ENCODE assay signal across 20 cellular contexts in the genomic region with DNA sequence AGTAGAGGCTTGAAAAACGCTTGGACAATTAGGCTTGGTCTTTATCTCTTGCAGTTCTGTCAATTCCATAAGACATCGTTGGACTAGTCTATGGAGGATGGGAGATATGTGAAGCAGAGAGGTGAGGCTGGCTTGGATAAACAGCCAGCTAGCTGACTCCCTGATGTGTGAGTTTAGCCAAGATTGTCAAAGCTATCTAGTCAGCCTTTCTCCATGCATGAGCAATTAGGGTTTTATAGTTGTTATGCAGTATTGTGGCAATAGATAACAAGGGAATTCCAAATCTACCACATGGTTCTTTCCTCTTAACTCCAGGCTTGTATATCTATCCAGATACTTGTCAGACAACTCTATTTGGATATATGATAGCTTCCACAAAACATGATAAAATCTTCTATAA.
DNase-seq lines count a peak whose midpoint lies in the region; ATAC-seq and TF ChIP-seq lines count a peak whose summit lies in the region.
"Had no signal": no experiment of that assay in that cellular context is flagged by ENCODE, and none has a peak within 500 bp of the region (broad histone marks: within the 10 kb centered on the region; RNA-seq: fewer than 3 reads in every experiment).

No MANE protein-coding gene starts in this region.

- H3K4me1 ChIP-seq in esophagus muscularis mucosa (no peaks in the 10 kb centered on the region), upper lobe of right lung (no peaks in the 10 kb centered on the region)
- H3K4me1 ChIP-seq: BLaER1, Caco-2 had no signal

- H3K9me3 ChIP-seq in esophagus muscularis mucosa (no peaks in the 10 kb centered on the region), upper lobe of right lung (no peaks in the 10 kb centered on the region)
- H3K9me3 ChIP-seq: Caco-2 had no signal

- in situ Hi-C loops in Caki2 (cut with HindIII; ENCODE audit: low pct_unique_long_range_greater_than_20kb, low sequenced_read_pairs), result no loop called here

- intact Hi-C loops in esophagus muscularis mucosa (cut with DNase I) (no loop called here), upper lobe of right lung (cut with DNase I) (no loop called here)

- TF ChIP-seq CTCF in esophagus muscularis mucosa (IDR thresholded peaks at IDR 0.05), result no peak
- no peak for TF ChIP-seq CTCF in upper lobe of right lung (IDR thresholded peaks at IDR 0.05)

- ATAC-seq in upper lobe of right lung, result no peak
- ATAC-seq in SK-N-SH treated with all-trans-retinoic acid at 6 μM for 48 hours, result no peak
- ATAC-seq: CD8-positive, alpha-beta T cell; GM12878 had no signal

- no peak for TF ChIP-seq POLR2A in esophagus muscularis mucosa (IDR thresholded peaks at IDR 0.05; ENCODE audit: low read depth)

- H3K36me3 ChIP-seq in esophagus muscularis mucosa (no peaks in the 10 kb centered on the region), upper lobe of right lung (no peaks in the 10 kb centered on the region)
- H3K36me3 ChIP-seq: BLaER1 had no signal

- WGBS in esophagus muscularis mucosa, result 67% methylated on average over 2 of the region's 2 CpGs

- TF ChIP-seq EP300 in esophagus muscularis mucosa (IDR thresholded peaks at IDR 0.05), result no peak

- no peak overlapping the region for H3K4me3 ChIP-seq in esophagus muscularis mucosa
- H3K4me3 ChIP-seq in upper lobe of right lung, result no peak overlapping the region
- H3K4me3 ChIP-seq: BLaER1, GM12878, GM23248 had no signal

- DNase-seq in Caki2 (ENCODE audit: low read depth) (peak; percentile 13), esophagus muscularis mucosa (ENCODE audit: extremely low spot score) (peak; percentile 26), kidney tubule cell (ENCODE audit: low spot score) (peak; percentile 35), T-helper 9 cell (no peak), upper lobe of right lung (no peak)
- DNase-seq: Caco-2; CD4-positive, CD25-positive, alpha-beta regulatory T cell; CD8-positive, alpha-beta T cell; DMS 273 treated with DMSO at 0.1 percent for 48 hours; DMS79; EL; GDM1; GM23248; H7; HCEC 1CT had no signal

- no peaks in the 10 kb centered on the region for H3K27me3 ChIP-seq in esophagus muscularis mucosa
- H3K27me3 ChIP-seq in upper lobe of right lung, result no peaks in the 10 kb centered on the region
- H3K27me3 ChIP-seq: BLaER1 had no signal

- no peak overlapping the region for H3K27ac ChIP-seq in esophagus muscularis mucosa (replicated peaks in 1 of 4)
- no peak overlapping the region for H3K27ac ChIP-seq in upper lobe of right lung
- H3K27ac ChIP-seq: 22Rv1, BLaER1, C4-2B, GM23248 had no signal

TF ChIP-seq in SK-N-SH treated with all-trans-retinoic acid at 6 μM for 48 hours, 23 proteins besides CTCF, POLR2A, EP300 and RAD21:
- TF ChIP-seq RARB (CRISPR knock-in tag; IDR thresholded peaks at IDR 0.05) (no peak), ZFP30 (CRISPR knock-in tag; IDR thresholded peaks at IDR 0.05) (no peak), TCF4 (CRISPR knock-in tag; IDR thresholded peaks at IDR 0.05; ENCODE audit: borderline replicate concordance) (no peak), OSR1 (CRISPR knock-in tag; IDR thresholded peaks at IDR 0.05) (no peak), GLIS3 (CRISPR knock-in tag; IDR thresholded peaks at IDR 0.05) (no peak), ESRRG (CRISPR knock-in tag; IDR thresholded peaks at IDR 0.05) (no peak), PPARA (CRISPR knock-in tag; IDR thresholded peaks at IDR 0.05; ENCODE audit: borderline replicate concordance) (no peak), ISL1 (CRISPR knock-in tag; IDR thresholded peaks at IDR 0.05) (no peak), TOX (CRISPR knock-in tag; IDR thresholded peaks at IDR 0.05; ENCODE audit: borderline replicate concordance) (no peak), ZNF8 (CRISPR knock-in tag; IDR thresholded peaks at IDR 0.05) (no peak), ZFP3 (CRISPR knock-in tag; IDR thresholded peaks at IDR 0.05) (no peak), CSDC2 (CRISPR knock-in tag; IDR thresholded peaks at IDR 0.05) (no peak)
- TF ChIP-seq, protein P1, sequence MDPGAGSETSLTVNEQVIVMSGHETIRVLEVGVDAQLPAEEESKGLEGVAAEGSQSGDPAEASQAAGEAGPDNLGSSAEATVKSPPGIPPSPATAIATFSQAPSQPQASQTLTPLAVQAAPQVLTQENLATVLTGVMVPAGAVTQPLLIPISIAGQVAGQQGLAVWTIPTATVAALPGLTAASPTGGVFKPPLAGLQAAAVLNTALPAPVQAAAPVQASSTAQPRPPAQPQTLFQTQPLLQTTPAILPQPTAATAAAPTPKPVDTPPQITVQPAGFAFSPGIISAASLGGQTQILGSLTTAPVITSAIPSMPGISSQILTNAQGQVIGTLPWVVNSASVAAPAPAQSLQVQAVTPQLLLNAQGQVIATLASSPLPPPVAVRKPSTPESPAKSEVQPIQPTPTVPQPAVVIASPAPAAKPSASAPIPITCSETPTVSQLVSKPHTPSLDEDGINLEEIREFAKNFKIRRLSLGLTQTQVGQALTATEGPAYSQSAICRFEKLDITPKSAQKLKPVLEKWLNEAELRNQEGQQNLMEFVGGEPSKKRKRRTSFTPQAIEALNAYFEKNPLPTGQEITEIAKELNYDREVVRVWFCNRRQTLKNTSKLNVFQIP (CRISPR knock-in tag; IDR thresholded peaks at IDR 0.05; ENCODE audit: borderline replicate concordance, low read depth), result no peak
- TF ChIP-seq, protein P2, sequence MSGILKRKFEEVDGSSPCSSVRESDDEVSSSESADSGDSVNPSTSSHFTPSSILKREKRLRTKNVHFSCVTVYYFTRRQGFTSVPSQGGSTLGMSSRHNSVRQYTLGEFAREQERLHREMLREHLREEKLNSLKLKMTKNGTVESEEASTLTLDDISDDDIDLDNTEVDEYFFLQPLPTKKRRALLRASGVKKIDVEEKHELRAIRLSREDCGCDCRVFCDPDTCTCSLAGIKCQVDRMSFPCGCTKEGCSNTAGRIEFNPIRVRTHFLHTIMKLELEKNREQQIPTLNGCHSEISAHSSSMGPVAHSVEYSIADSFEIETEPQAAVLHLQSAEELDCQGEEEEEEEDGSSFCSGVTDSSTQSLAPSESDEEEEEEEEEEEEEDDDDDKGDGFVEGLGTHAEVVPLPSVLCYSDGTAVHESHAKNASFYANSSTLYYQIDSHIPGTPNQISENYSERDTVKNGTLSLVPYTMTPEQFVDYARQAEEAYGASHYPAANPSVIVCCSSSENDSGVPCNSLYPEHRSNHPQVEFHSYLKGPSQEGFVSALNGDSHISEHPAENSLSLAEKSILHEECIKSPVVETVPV (CRISPR knock-in tag; IDR thresholded peaks at IDR 0.05), result no peak
- TF ChIP-seq, protein P3, sequence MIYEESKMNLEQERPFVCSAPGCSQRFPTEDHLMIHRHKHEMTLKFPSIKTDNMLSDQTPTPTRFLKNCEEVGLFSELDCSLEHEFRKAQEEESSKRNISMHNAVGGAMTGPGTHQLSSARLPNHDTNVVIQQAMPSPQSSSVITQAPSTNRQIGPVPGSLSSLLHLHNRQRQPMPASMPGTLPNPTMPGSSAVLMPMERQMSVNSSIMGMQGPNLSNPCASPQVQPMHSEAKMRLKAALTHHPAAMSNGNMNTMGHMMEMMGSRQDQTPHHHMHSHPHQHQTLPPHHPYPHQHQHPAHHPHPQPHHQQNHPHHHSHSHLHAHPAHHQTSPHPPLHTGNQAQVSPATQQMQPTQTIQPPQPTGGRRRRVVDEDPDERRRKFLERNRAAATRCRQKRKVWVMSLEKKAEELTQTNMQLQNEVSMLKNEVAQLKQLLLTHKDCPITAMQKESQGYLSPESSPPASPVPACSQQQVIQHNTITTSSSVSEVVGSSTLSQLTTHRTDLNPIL (CRISPR knock-in tag; IDR thresholded peaks at IDR 0.05; ENCODE audit: low read depth), result no peak

Comparison
In these comparisons a context has a peak if more than half of its experiments do, and no peak if none do; other contexts are left out.
1. DNase-seq: peak in Caki2 (single experiment), esophagus muscularis mucosa (single experiment) and kidney tubule cell (single experiment); none in T-helper 9 cell (single experiment) and upper lobe of right lung (single experiment).